13 cellular contexts compared by ENCODE assay signal in genomic region chr1:120178799-120179419, GRCh38. TPM values are rescaled to one million over a fixed set of nuclear protein-coding genes. Genes with fewer than 3 reads are reported as not detected.
DNase-seq lines count a peak whose midpoint lies in the region; ATAC-seq and TF ChIP-seq lines count a peak whose summit lies in the region.
"Had no signal": no experiment of that assay in that cellular context is flagged by ENCODE, and none has a peak within 500 bp of the region (broad histone marks: within the 10 kb centered on the region; RNA-seq: fewer than 3 reads in every experiment).

No MANE protein-coding gene starts in this region.

- peak; percentile 45 for DNase-seq in GM23338 (ENCODE audit: low spot score)
- no peak for DNase-seq in ascending aorta (ENCODE audit: low spot score in 2 of 2)
- DNase-seq in iris pigment epithelial cell (ENCODE audit: low read depth), result peak; percentile 31
- DNase-seq in smooth muscle cell (lab: John Stamatoyannopoulos, UW; ENCODE audit: unreplicated experiment), result no peak
- no peak for DNase-seq in activated CD4-positive, alpha-beta memory T cell treated with anti-CD3 and anti-CD28 coated beads, Interleukin-2, amount 10 ng/mL, durations not matched to agents 7 days and 5 days
- DNase-seq in NCI-H1048 (lab: John Stamatoyannopoulos, UW), result no peak
- DNase-seq: activated naive CD4-positive, alpha-beta T cell treated with Interleukin-2 at 50 U/mL for 16 hours; GF-D8; NCI-H2081 treated with DMSO at 0.1 percent for 48 hours; right cardiac atrium had no signal

- H3K9me3 Mint-ChIP-seq in GM23338, result no peaks in the 10 kb centered on the region
- H3K9me3 Mint-ChIP-seq in activated CD4-positive, alpha-beta memory T cell treated with anti-CD3 and anti-CD28 coated beads, Interleukin-2, amount 10 ng/mL, durations not matched to agents 7 days and 5 days, result no peaks in the 10 kb centered on the region

- H3K4me3 Mint-ChIP-seq in GM23338, result no peak overlapping the region
- no peak overlapping the region for H3K4me3 Mint-ChIP-seq in activated CD4-positive, alpha-beta memory T cell treated with anti-CD3 and anti-CD28 coated beads, Interleukin-2, amount 10 ng/mL, durations not matched to agents 7 days and 5 days

- H3K27ac ChIP-seq in GM23338 (ENCODE audit: low read depth) (peak overlapping the region; percentile 94; the same call in 1 of the 2 replicates), ascending aorta (peak overlapping the region; percentile 67), smooth muscle cell (ENCODE audit: low read depth) (peak overlapping the region; percentile 87)

- peak overlapping the region; percentile 46 for H3K9ac ChIP-seq in smooth muscle cell (ENCODE audit: low read depth)

- no peaks in the 10 kb centered on the region for H4K20me1 ChIP-seq in GM23338 (replicated peaks; ENCODE audit: insufficient read depth)
- H4K20me1 ChIP-seq in smooth muscle cell (ENCODE audit: low read depth), result peaks cover 3% of the 10 kb centered on the region

- H3K4me1 ChIP-seq in GM23338 (ENCODE audit: insufficient read depth) (peaks cover 12% of the 10 kb centered on the region), ascending aorta (peaks cover 0 to 10% of the 10 kb centered on the region in 2 donors), smooth muscle cell (ENCODE audit: low read depth) (peaks cover 14% of the 10 kb centered on the region)

- H3K27me3 Mint-ChIP-seq in GM23338 (ENCODE audit: insufficient read depth, low read depth, poor library complexity), result peaks cover 4% of the 10 kb centered on the region
- no peaks in the 10 kb centered on the region for H3K27me3 Mint-ChIP-seq in activated CD4-positive, alpha-beta memory T cell treated with anti-CD3 and anti-CD28 coated beads, Interleukin-2, amount 10 ng/mL, durations not matched to agents 7 days and 5 days

- 79% methylated on average over 2 of the region's 2 CpGs for WGBS in smooth muscle cell (ENCODE audit: low lambda C conversion rate)

- peaks cover 14% of the 10 kb centered on the region for H3K4me1 Mint-ChIP-seq in GM23338
- H3K4me1 Mint-ChIP-seq in activated CD4-positive, alpha-beta memory T cell treated with anti-CD3 and anti-CD28 coated beads, Interleukin-2, amount 10 ng/mL, durations not matched to agents 7 days and 5 days, result peaks cover 9% of the 10 kb centered on the region

- CTCF ChIA-PET in activated CD4-positive, alpha-beta memory T cell treated with anti-CD3 and anti-CD28 coated beads, Interleukin-2, amount 10 ng/mL, durations not matched to agents 7 days and 5 days (lab: Charles Lee), result no interaction called here

- no peaks in the 10 kb centered on the region for H3K27me3 ChIP-seq in GM23338 (ENCODE audit: insufficient read depth)
- H3K27me3 ChIP-seq in ascending aorta, result no peaks in the 10 kb centered on the region
- H3K27me3 ChIP-seq in smooth muscle cell (ENCODE audit: low read depth), result no peaks in the 10 kb centered on the region
- H3K27me3 ChIP-seq: suprapubic skin had no signal

- H3K79me2 ChIP-seq in GM23338 (replicated peaks; ENCODE audit: insufficient read depth), result peaks cover 6% of the 10 kb centered on the region
- H3K79me2 ChIP-seq in smooth muscle cell (ENCODE audit: low read depth), result peaks cover 19% of the 10 kb centered on the region

- H3K9me3 ChIP-seq in ascending aorta (no peaks in the 10 kb centered on the region), smooth muscle cell (replicated peaks; ENCODE audit: low read depth) (no peaks in the 10 kb centered on the region)
- H3K9me3 ChIP-seq: suprapubic skin had no signal

- H3K4me3 ChIP-seq in GM23338 (no peak overlapping the region), ascending aorta (no peak overlapping the region), smooth muscle cell (peak overlapping the region; percentile 20)

- H3K9me2 ChIP-seq in GM23338 (ENCODE audit: insufficient read depth), result no peaks in the 10 kb centered on the region

- H2AFZ ChIP-seq in GM23338 (no peak overlapping the region), smooth muscle cell (ENCODE audit: low read depth) (peak overlapping the region; percentile 96)

- H3K36me3 ChIP-seq in GM23338 (ENCODE audit: insufficient read depth), result no peaks in the 10 kb centered on the region
- no peaks in the 10 kb centered on the region for H3K36me3 ChIP-seq in ascending aorta
- no peaks in the 10 kb centered on the region for H3K36me3 ChIP-seq in smooth muscle cell (ENCODE audit: low read depth)
- H3K36me3 ChIP-seq: suprapubic skin had no signal

- no peak for TF ChIP-seq CTCF in GM23338 (conservative IDR thresholded peaks at IDR 0.05; ENCODE audit: low read depth in 2 of 2)
- TF ChIP-seq CTCF in ascending aorta (IDR thresholded peaks at IDR 0.05), result no peak
- no peak for TF ChIP-seq CTCF in smooth muscle cell (IDR thresholded peaks at IDR 0.05; ENCODE audit: borderline replicate concordance, insufficient read depth, poor library complexity, severe bottlenecking)

- ATAC-seq in GM23338 (no peak), HG03571 (IDR thresholded peaks at IDR 0.05; ENCODE audit: unreplicated experiment) (no peak), HG03135 (IDR thresholded peaks at IDR 0.05; ENCODE audit: unreplicated experiment) (no peak)

- 0 out of 2 replicates have a peak overlapping the region, but pooled peaks have one; percentile 1 for H3K27ac Mint-ChIP-seq in GM23338
- H3K27ac Mint-ChIP-seq in activated CD4-positive, alpha-beta memory T cell treated with anti-CD3 and anti-CD28 coated beads, Interleukin-2, amount 10 ng/mL, durations not matched to agents 7 days and 5 days, result no peak overlapping the region

- H3F3A ChIP-seq in GM23338 (replicated peaks; ENCODE audit: low read depth) (0 out of 2 replicates have a peak, but pooled peaks cover 8% of the 10 kb centered on the region), smooth muscle cell (ENCODE audit: low read depth) (peaks cover 16% of the 10 kb centered on the region)

- peaks cover 2% of the 10 kb centered on the region; the same call in 1 of the 3 replicates for H3K36me3 Mint-ChIP-seq in GM23338 (ENCODE audit: low read depth)
- H3K36me3 Mint-ChIP-seq in activated CD4-positive, alpha-beta memory T cell treated with anti-CD3 and anti-CD28 coated beads, Interleukin-2, amount 10 ng/mL, durations not matched to agents 7 days and 5 days (ENCODE audit: low read depth), result peaks cover 11% of the 10 kb centered on the region

- POLR2A ChIA-PET in activated CD4-positive, alpha-beta memory T cell treated with anti-CD3 and anti-CD28 coated beads, Interleukin-2, amount 10 ng/mL, durations not matched to agents 7 days and 5 days (lab: Charles Lee), result no interaction called here

- H3K4me2 ChIP-seq in GM23338 (0 out of 2 replicates have a peak overlapping the region, but pooled peaks have one; percentile 72), smooth muscle cell (peak overlapping the region; percentile 69)

- intact Hi-C loops in ascending aorta (cut with DNase I), result no loop called here

TF ChIP-seq in GM23338, 12 proteins besides CTCF, POLR2A, EP300 and RAD21 (continues in another document):
- TF ChIP-seq REST (IDR thresholded peaks at IDR 0.05; ENCODE audit: unreplicated experiment) (no peak), CREB1 (CRISPR knock-in tag; IDR thresholded peaks at IDR 0.05; ENCODE audit: low read depth) (no peak), POLR2AphosphoS5 (IDR thresholded peaks at IDR 0.05; ENCODE audit: low read depth) (no peak), ZNF331 (CRISPR knock-in tag; IDR thresholded peaks at IDR 0.05; ENCODE audit: low read depth) (no peak), STAT1 (IDR thresholded peaks at IDR 0.05; ENCODE audit: unreplicated experiment) (no peak)

RNA-seq across cellular contexts. Expression of gene SEC22B, which starts 2.6 kb away (rescaled TPM):
- 14.2 and 17.8 TPM in 2 replicates for total RNA-seq in GM23338 (2014; rRNA removed; shearing (Covaris generic))
- 16.6 and 17.6 TPM in 2 replicates for polyA plus RNA-seq in GM23338 (2016; fragmentation: Nextera tagmentation; extraction: Ambion mirVana)
- total RNA-seq in ascending aorta, result 16.8 TPM
- total RNA-seq in smooth muscle cell, result 55.0 and 70.7 TPM in 2 replicates
- 35.9 and 36.4 TPM in 2 replicates for polyA plus RNA-seq in smooth muscle cell
- 10 to 100 TPM; 23.1 TPM for total RNA-seq in activated CD4-positive, alpha-beta memory T cell treated with anti-CD3 and anti-CD28 coated beads, Interleukin-2, amount 10 ng/mL, durations not matched to agents 7 days and 5 days

Comparison
In these comparisons a context has a peak if more than half of its experiments do, and no peak if none do; other contexts are left out.
1. DNase-seq: peak in GM23338 (single experiment) and iris pigment epithelial cell (single experiment); none in ascending aorta (0 of 2), smooth muscle cell (single experiment), activated CD4-positive, alpha-beta memory T cell treated with anti-CD3 and anti-CD28 coated beads, Interleukin-2, amount 10 ng/mL, durations not matched to agents 7 days and 5 days (single experiment) and NCI-H1048 (single experiment).
2. Peak in every context shown above with its lines, with median percentiles within 50 percentile points of each other: H3K27ac ChIP-seq.